ENCODE assay signal across 1 cellular context in the genomic region with DNA sequence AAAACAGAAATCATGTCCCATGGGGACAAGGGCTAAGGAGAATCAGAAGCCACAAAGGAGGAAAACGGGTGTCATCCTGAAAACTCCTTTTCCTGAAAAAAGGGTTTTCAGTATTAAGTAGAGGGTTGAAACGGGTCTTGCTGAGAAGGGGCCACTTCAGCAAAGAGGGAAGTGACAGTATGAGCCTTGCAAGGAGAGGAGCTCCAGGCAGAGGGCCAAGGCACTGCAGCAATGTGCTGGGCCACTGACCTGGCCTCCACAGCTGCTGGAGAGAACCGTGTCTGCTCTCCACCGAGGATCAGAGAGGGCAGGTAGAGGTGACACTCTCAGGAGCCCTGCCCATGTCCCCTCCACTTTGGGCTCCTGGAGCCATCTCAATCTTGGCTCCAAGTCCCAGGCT.
TF ChIP-seq lines count a peak whose summit lies in the region.

No MANE protein-coding gene starts in this region.

TF ChIP-seq in IMR-90, 13 proteins besides CTCF, POLR2A, EP300 and RAD21 (continued from another document):
- TF ChIP-seq SMC3 (IDR thresholded peaks at IDR 0.05; ENCODE audit: low read depth, low read length) = no peak
- TF ChIP-seq USF2 (IDR thresholded peaks at IDR 0.05; ENCODE audit: low read depth, low read length) = no peak
- no peak for TF ChIP-seq FOS (IDR thresholded peaks at IDR 0.05; ENCODE audit: low read depth, low read length)
- TF ChIP-seq RFX5 (IDR thresholded peaks at IDR 0.05; ENCODE audit: low read depth, low read length) = no peak
- no peak for TF ChIP-seq NFE2L2 (IDR thresholded peaks at IDR 0.05; ENCODE audit: low read depth, low read length)
- no peak for TF ChIP-seq RCOR1 (IDR thresholded peaks at IDR 0.05; ENCODE audit: insufficient replicate concordance, low read length)
- TF ChIP-seq, protein P1, sequence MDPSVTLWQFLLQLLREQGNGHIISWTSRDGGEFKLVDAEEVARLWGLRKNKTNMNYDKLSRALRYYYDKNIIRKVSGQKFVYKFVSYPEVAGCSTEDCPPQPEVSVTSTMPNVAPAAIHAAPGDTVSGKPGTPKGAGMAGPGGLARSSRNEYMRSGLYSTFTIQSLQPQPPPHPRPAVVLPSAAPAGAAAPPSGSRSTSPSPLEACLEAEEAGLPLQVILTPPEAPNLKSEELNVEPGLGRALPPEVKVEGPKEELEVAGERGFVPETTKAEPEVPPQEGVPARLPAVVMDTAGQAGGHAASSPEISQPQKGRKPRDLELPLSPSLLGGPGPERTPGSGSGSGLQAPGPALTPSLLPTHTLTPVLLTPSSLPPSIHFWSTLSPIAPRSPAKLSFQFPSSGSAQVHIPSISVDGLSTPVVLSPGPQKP (IDR thresholded peaks at IDR 0.05; ENCODE audit: borderline replicate concordance, low read depth, low read length) = no peak
- TF ChIP-seq BHLHE40 (IDR thresholded peaks at IDR 0.05; ENCODE audit: low read depth, low read length) = no peak
- no peak for TF ChIP-seq MAZ (IDR thresholded peaks at IDR 0.05; ENCODE audit: borderline replicate concordance, low read depth, low read length)
- TF ChIP-seq CHD1 (IDR thresholded peaks at IDR 0.05; ENCODE audit: low read depth, low read length) = no peak
- no peak for TF ChIP-seq MXI1 (IDR thresholded peaks at IDR 0.05; ENCODE audit: borderline replicate concordance, low read depth, low read length)
